8 cellular contexts compared by ENCODE assay signal in the genomic region with DNA sequence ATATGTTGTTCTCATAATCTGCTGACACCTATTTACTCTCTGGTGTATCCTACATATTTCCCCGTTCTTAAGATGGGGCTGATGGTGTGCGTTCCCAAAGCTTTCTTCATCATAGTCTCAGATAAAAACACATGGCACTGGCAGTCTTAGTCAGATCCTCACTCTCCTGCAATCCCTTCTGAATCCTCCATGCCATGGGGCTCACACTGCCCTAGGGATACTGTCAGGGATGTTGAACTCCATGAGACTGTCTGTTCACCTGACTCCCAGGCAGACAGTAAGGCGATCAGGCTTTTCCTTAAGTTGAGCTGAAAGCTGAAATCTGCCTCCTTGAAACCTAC.
DNase-seq lines count a peak whose midpoint lies in the region; ATAC-seq and TF ChIP-seq lines count a peak whose summit lies in the region.

No MANE protein-coding gene starts in this region.

- POLR2A ChIA-PET in PC-3 (lab: Charles Lee; ENCODE audit: unreplicated experiment) = interaction anchor here (0.5 kb wide), 1 partner anchor 414 kb away, joined by 3 read pairs; no protein-coding TSS in a partner anchor

- peaks cover 10% of the 10 kb centered on the region for H3K36me3 Mint-ChIP-seq in activated T-cell treated with anti-CD3 and anti-CD28 coated beads, Interleukin-2, amount 50 U/mL, for 4 hours (ENCODE audit: insufficient read depth)

- H3K36me3 ChIP-seq in PC-3 (ENCODE audit: low read depth, low read length) (no peaks in the 10 kb centered on the region), BE2C (no peaks in the 10 kb centered on the region)

- peak; percentile 12 to 13 for ATAC-seq in activated T-cell treated with anti-CD3 and anti-CD28 coated beads, Interleukin-2, amount 50 U/mL, for 4 hours
- peak; percentile 54; the same call in 1 of the 2 replicates for ATAC-seq in PC-3

- intact Hi-C loops in PC-3 (cut with micrococcal nuclease) = loop anchor here (1.0 to 5.0 kb wide), 2 partner anchors 10 to 44 kb away; no protein-coding TSS in a partner anchor

- H3K4me1 ChIP-seq in PC-3 (ENCODE audit: insufficient read depth, low read length) = peaks cover 41% of the 10 kb centered on the region
- H3K4me1 ChIP-seq in BE2C = peaks cover 18% of the 10 kb centered on the region

- no peak for DNase-seq in activated T-cell treated with anti-CD3 and anti-CD28 coated beads, Interleukin-2, amount 50 U/mL, for 4 hours
- no peak for DNase-seq in activated T-cell treated with anti-CD3 and anti-CD28 coated beads, Interleukin-2, amount 50 U/mL, for 48 hours
- no peak for DNase-seq in PC-3
- DNase-seq in fibroblast of the aortic adventitia (ENCODE audit: low read depth) = no peak
- DNase-seq in substantia nigra (lab: John Stamatoyannopoulos, UW) = no peak
- no peak for DNase-seq in AML-193 (lab: John Stamatoyannopoulos, UW)
- no peak for DNase-seq in BE2C
- DNase-seq in G401 (ENCODE audit: low spot score) = no peak

- in situ Hi-C loops in G401 (cut with HindIII; ENCODE audit: low sequenced_read_pairs) = no loop called here

- H3K9me3 Mint-ChIP-seq in activated T-cell treated with anti-CD3 and anti-CD28 coated beads, Interleukin-2, amount 50 U/mL, for 4 hours = no peaks in the 10 kb centered on the region

- no peaks in the 10 kb centered on the region for H4K20me1 ChIP-seq in PC-3 (ENCODE audit: low read length)

- no peaks in the 10 kb centered on the region for H3K9me2 ChIP-seq in PC-3 (replicated peaks; ENCODE audit: low read length)

- peak overlapping the region; percentile 32 for H3K4me3 Mint-ChIP-seq in activated T-cell treated with anti-CD3 and anti-CD28 coated beads, Interleukin-2, amount 50 U/mL, for 4 hours

- CTCF ChIA-PET in PC-3 (lab: Charles Lee) = interaction anchor here (0.6 kb wide), 1 partner anchor 86 kb away, joined by 3 read pairs; no protein-coding TSS in a partner anchor

- no peaks in the 10 kb centered on the region for H3F3A ChIP-seq in PC-3 (ENCODE audit: low read length, unreplicated experiment)

- H3K27ac ChIP-seq in PC-3 (ENCODE audit: low read length) = peak overlapping the region; percentile 76
- H3K27ac ChIP-seq in substantia nigra (ENCODE audit: low read depth, low read length, poor library complexity, severe bottlenecking) = peak overlapping the region; percentile 22

- H3K79me2 ChIP-seq in PC-3 (ENCODE audit: low read length) = peaks cover 15% of the 10 kb centered on the region

- peak overlapping the region; percentile 12; the same call in 1 of the 2 replicates for H2AFZ ChIP-seq in PC-3 (ENCODE audit: low read length)

- BruUV-seq in PC-3 (replicated peaks; lab: Mats Ljungman, UMichigan) = TSS peak; percentile 27

- H3K4me3 ChIP-seq in PC-3 (ENCODE audit: low read length) = no peak overlapping the region
- peak overlapping the region; percentile 9 for H3K4me3 ChIP-seq in fibroblast of the aortic adventitia (ENCODE audit: low read depth, low read length)
- no peak overlapping the region for H3K4me3 ChIP-seq in BE2C (ENCODE audit: low read depth, low read length)

- no peaks in the 10 kb centered on the region for H3K27me3 Mint-ChIP-seq in activated T-cell treated with anti-CD3 and anti-CD28 coated beads, Interleukin-2, amount 50 U/mL, for 4 hours (ENCODE audit: low read depth)

- H3K4me2 ChIP-seq in PC-3 (ENCODE audit: low read length) = peak overlapping the region; percentile 40

- TF ChIP-seq CTCF in PC-3 (conservative IDR thresholded peaks at IDR 0.05; ENCODE audit: low read depth, low read length) (no peak), fibroblast of the aortic adventitia (IDR thresholded peaks at IDR 0.05; ENCODE audit: insufficient read depth, low read length) (no peak), BE2C (IDR thresholded peaks at IDR 0.05; ENCODE audit: low read depth, low read length) (no peak)

- H3K4me1 Mint-ChIP-seq in activated T-cell treated with anti-CD3 and anti-CD28 coated beads, Interleukin-2, amount 50 U/mL, for 4 hours (ENCODE audit: low read depth) = peaks cover 24% of the 10 kb centered on the region

- H3K9ac ChIP-seq in PC-3 (ENCODE audit: low read length) = peak overlapping the region; percentile 26

- H3K27me3 ChIP-seq in PC-3 (ENCODE audit: low read length) (no peaks in the 10 kb centered on the region), BE2C (no peaks in the 10 kb centered on the region)

- H3K9me3 ChIP-seq in PC-3 (ENCODE audit: low read length) (no peaks in the 10 kb centered on the region), BE2C (no peaks in the 10 kb centered on the region)
